Comparison of ENCODE assay signal across 20 cellular contexts in the genomic region with DNA sequence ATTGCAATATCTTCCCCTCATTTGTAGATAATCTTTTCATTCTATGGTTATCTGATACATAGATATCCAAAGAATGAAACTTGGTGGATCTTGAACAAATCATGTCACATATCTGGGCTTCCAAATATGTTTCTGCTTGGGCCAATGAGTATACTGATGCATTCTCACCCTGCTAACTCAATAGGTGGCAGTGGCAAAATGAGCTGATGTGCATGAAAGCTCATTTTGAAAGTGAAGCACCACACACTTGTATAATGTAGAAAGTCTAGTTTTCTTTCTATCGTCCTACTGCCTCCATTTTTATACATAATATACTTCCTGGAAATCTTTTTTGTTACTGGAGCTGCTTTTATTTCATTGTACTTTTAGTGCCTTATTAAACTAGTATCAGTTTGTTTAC.
A peak's percentile ranks its signal among the peaks of the same experiment; 100 is the strongest.
DNase-seq lines count a peak whose midpoint lies in the region; ATAC-seq and TF ChIP-seq lines count a peak whose summit lies in the region.
"Had no signal": no experiment of that assay in that cellular context is flagged by ENCODE, and none has a peak within 500 bp of the region (broad histone marks: within the 10 kb centered on the region; RNA-seq: fewer than 3 reads in every experiment).

No MANE protein-coding gene starts in this region.

- DNase-seq in left ventricle myocardium inferior, result no peak
- DNase-seq in heart right ventricle, result no peak
- DNase-seq in naive B cell, result no peak
- DNase-seq in uterus, result no peak
- no peak for DNase-seq in activated effector memory CD4-positive, alpha-beta T cell treated with Interleukin-2 at 50 U/mL for 16 hours
- DNase-seq in GF-D8 (lab: John Stamatoyannopoulos, UW), result no peak
- no peak for DNase-seq in NCI-H526 (lab: John Stamatoyannopoulos, UW)
- DNase-seq: activated CD4-positive, alpha-beta T cell treated with anti-CD3 and anti-CD28 coated beads, Interleukin-2, amount 50 U/mL, for 4 hours; activated T-cell treated with anti-CD3 and anti-CD28 coated beads, Interleukin-2, amount 50 U/mL, for 48 hours; aorta; central memory CD4-positive, alpha-beta T cell; NCI-H1417; NCI-H510A treated with DMSO at 0.1 percent for 48 hours; stimulated activated CD4-positive, alpha-beta T cell treated with anti-CD3 and anti-CD28 coated beads, Interleukin-2, amount 100 ng/mL, for 24 hours; stimulated activated naive CD4-positive, alpha-beta T cell treated with Interleukin-2 at 50 U/mL for 16 hours had no signal

- H3K4me2 ChIP-seq in Loucy (ENCODE audit: low read depth, low read length, poor library complexity, severe bottlenecking), result peak overlapping the region; percentile 79

- TF ChIP-seq POLR2A in uterus (IDR thresholded peaks at IDR 0.05), result no peak

- H3K27me3 ChIP-seq in left ventricle myocardium inferior (ENCODE audit: low read depth), result no peaks in the 10 kb centered on the region
- H3K27me3 ChIP-seq in heart right ventricle, result no peaks in the 10 kb centered on the region
- no peaks in the 10 kb centered on the region for H3K27me3 ChIP-seq in Loucy (ENCODE audit: insufficient read depth, low read length, poor library complexity, severe bottlenecking)
- H3K27me3 ChIP-seq in uterus, result no peaks in the 10 kb centered on the region
- H3K27me3 ChIP-seq: tibial nerve had no signal

- intact Hi-C loops in left ventricle myocardium inferior (cut with micrococcal nuclease) (no loop called here), heart right ventricle (cut with DNase I) (no loop called here), uterus (cut with DNase I; ENCODE audit: low total_unique reads) (no loop called here)

- peak overlapping the region in 6 of 8 donors; percentile 79 to 91 (median 84) for H3K4me3 Mint-ChIP-seq in naive B cell

- TF ChIP-seq CTCF in left ventricle myocardium inferior (IDR thresholded peaks at IDR 0.05; ENCODE audit: borderline replicate concordance) (no peak), heart right ventricle (IDR thresholded peaks at IDR 0.05) (no peak), Loucy (conservative IDR thresholded peaks at IDR 0.05; ENCODE audit: low read length) (no peak), uterus (IDR thresholded peaks at IDR 0.05) (no peak)

- peak overlapping the region; percentile 71 for H3K9ac ChIP-seq in Loucy (ENCODE audit: low read depth, low read length, poor library complexity, severe bottlenecking)

- peaks cover 39 to 67% (median 54%) of the 10 kb centered on the region in 3 donors for H3K4me1 Mint-ChIP-seq in naive B cell

- H3F3A ChIP-seq in Loucy (ENCODE audit: low read depth), result no peaks in the 10 kb centered on the region

- no peak overlapping the region for H2AFZ ChIP-seq in Loucy (ENCODE audit: low read length)

- H3K27ac ChIP-seq in left ventricle myocardium inferior (replicated peaks) (peak overlapping the region; percentile 74), heart right ventricle (peak overlapping the region in 4 of 10 donors; percentile 45 to 78 (median 66)), uterus (peak overlapping the region; percentile 71 to 73)
- H3K27ac ChIP-seq: prostate gland, VCaP had no signal

- WGBS in heart right ventricle, 2 donors, result 79 to 91% methylated on average over 1 of the region's 1 CpG

- peak overlapping the region in 3 of 6 donors; percentile 45 to 96 (median 85) for H3K27ac Mint-ChIP-seq in naive B cell

- ATAC-seq in heart right ventricle (no peak), naive B cell (ENCODE audit: low read depth in 2 of 2) (no peak)

- no peaks in the 10 kb centered on the region for H3K9me3 Mint-ChIP-seq in naive B cell
- H3K9me3 Mint-ChIP-seq: T-helper 1 cell treated with Interleukin-12 subunit alpha and Interleukin-12 subunit beta and Interleukin-4 antibody, amounts not matched to agents 30 μg/mL and 1 μg/mL, for 36 hours had no signal

- H3K36me3 ChIP-seq in left ventricle myocardium inferior, result no peaks in the 10 kb centered on the region
- H3K36me3 ChIP-seq in heart right ventricle, result no peaks in the 10 kb centered on the region
- H3K36me3 ChIP-seq in Loucy (ENCODE audit: insufficient read depth, low read length), result no peaks in the 10 kb centered on the region
- H3K36me3 ChIP-seq in uterus, result no peaks in the 10 kb centered on the region
- H3K36me3 ChIP-seq: prostate gland, tibial nerve had no signal

- H3K9me2 ChIP-seq in Loucy (replicated peaks; ENCODE audit: low read depth, low read length), result no peaks in the 10 kb centered on the region

- H3K4me3 ChIP-seq in left ventricle myocardium inferior (no peak overlapping the region), heart right ventricle (no peak overlapping the region), Loucy (ENCODE audit: low read length, poor library complexity, severe bottlenecking) (peak overlapping the region; percentile 70), uterus (no peak overlapping the region)
- H3K4me3 ChIP-seq: prostate gland had no signal

- no peaks in the 10 kb centered on the region for H3K27me3 Mint-ChIP-seq in naive B cell

- H4K20me1 ChIP-seq in Loucy (ENCODE audit: insufficient read depth, low read length, poor library complexity, severe bottlenecking), result no peaks in the 10 kb centered on the region

- peaks cover 0 to 5% of the 10 kb centered on the region in 2 donors for H3K36me3 Mint-ChIP-seq in naive B cell

- H3K9me3 ChIP-seq in left ventricle myocardium inferior (replicated peaks), result no peaks in the 10 kb centered on the region
- H3K9me3 ChIP-seq in heart right ventricle, result no peaks in the 10 kb centered on the region
- H3K9me3 ChIP-seq in Loucy (ENCODE audit: insufficient read depth, low read depth, low read length), result no peaks in the 10 kb centered on the region
- H3K9me3 ChIP-seq in uterus, result no peaks in the 10 kb centered on the region
- H3K9me3 ChIP-seq: prostate gland, tibial nerve had no signal

- peaks cover 60% of the 10 kb centered on the region for H3K4me1 ChIP-seq in left ventricle myocardium inferior
- H3K4me1 ChIP-seq in heart right ventricle, result peaks cover 6 to 68% (median 44%) of the 10 kb centered on the region in 9 donors
- H3K4me1 ChIP-seq in Loucy (ENCODE audit: insufficient read depth, low read length, poor library complexity, severe bottlenecking), result peaks cover 89% of the 10 kb centered on the region
- no peaks in the 10 kb centered on the region for H3K4me1 ChIP-seq in uterus
- H3K4me1 ChIP-seq: prostate gland had no signal

- H3K79me2 ChIP-seq in Loucy (ENCODE audit: insufficient read depth, low read length), result peaks cover 68% of the 10 kb centered on the region; the same call in 1 of the 2 replicates
